ENCODE assay signal across 11 cellular contexts in genomic region chr20:34706022-34706875, GRCh38. TPM values are rescaled to one million over a fixed set of nuclear protein-coding genes. Genes with fewer than 3 reads are reported as not detected.
DNase-seq lines count a peak whose midpoint lies in the region; ATAC-seq and TF ChIP-seq lines count a peak whose summit lies in the region.
"Had no signal": no experiment of that assay in that cellular context is flagged by ENCODE, and none has a peak within 500 bp of the region (broad histone marks: within the 10 kb centered on the region; RNA-seq: fewer than 3 reads in every experiment).

No MANE protein-coding gene starts in this region.

- no peaks in the 10 kb centered on the region for H3K27me3 ChIP-seq in CD4-positive, alpha-beta T cell (ENCODE audit: control insufficient read depth, insufficient read depth, low read length)
- H3K27me3 ChIP-seq in layer of hippocampus (ENCODE audit: control insufficient read depth, insufficient read depth, low read length) (no peaks in the 10 kb centered on the region), sigmoid colon (no peaks in the 10 kb centered on the region)

- H3K36me3 ChIP-seq in sigmoid colon = no peaks in the 10 kb centered on the region

- no peaks in the 10 kb centered on the region for H3K9me3 ChIP-seq in CD4-positive, alpha-beta T cell (ENCODE audit: control insufficient read depth, low read length)
- H3K9me3 ChIP-seq in sigmoid colon = no peaks in the 10 kb centered on the region

- no peak for TF ChIP-seq CTCF in CD4-positive, alpha-beta T cell (IDR thresholded peaks at IDR 0.05)
- no peak for TF ChIP-seq CTCF in sigmoid colon (IDR thresholded peaks at IDR 0.05)

- POLR2A ChIA-PET in CD4-positive, alpha-beta T cell (lab: Charles Lee) = no interaction called here

- intact Hi-C loops in CD4-positive, alpha-beta T cell (cut with DNase I, micrococcal nuclease) = loop anchor here (2.0 to 10.0 kb wide), 4 partner anchors 149 to 591 kb away; partner anchors contain the start of genes AHCY (in 1 of the 2), DYNLRB1 (in 1 of the 2), EIF2S2 (in 1 of the 2) and MAP1LC3A (in 1 of the 2)
- intact Hi-C loops in activated T-helper 1 cell treated with anti-CD3 and anti-CD28 coated beads, Interleukin-12 subunit alpha, Interleukin-12 subunit beta, Interleukin-2, Interleukin-4 antibody, amounts not matched to agents 30 ng/mL and 10 ng/mL and 1 ng/mL, durations not matched to agents 14 hours and 24 hours and 36 hours (cut with micrococcal nuclease) = loop anchor here (5.0 to 10.0 kb wide), 3 partner anchors 344 to 711 kb away; partner anchors contain the start of genes ITCH, MMP24OS and RALY
- intact Hi-C loops in sigmoid colon (cut with DNase I) = loop anchor here (5.0 kb wide), 1 partner anchor 164 kb away; no protein-coding TSS in a partner anchor

- peaks cover 0 to 44% (median 36%) of the 10 kb centered on the region in 4 donors for H3K4me1 ChIP-seq in sigmoid colon

- WGBS in sigmoid colon, 2 donors = 60 to 86% methylated on average over 3 of the region's 3 CpGs

- DNase-seq in CD4-positive, alpha-beta T cell = no peak
- DNase-seq in activated T-helper 1 cell treated with anti-CD3 and anti-CD28 coated beads, Interleukin-12 subunit alpha, Interleukin-12 subunit beta, Interleukin-2, Interleukin-4 antibody, amounts not matched to agents 30 ng/mL and 10 ng/mL and 1 ng/mL, durations not matched to agents 14 hours and 24 hours and 36 hours (ENCODE audit: low spot score) = no peak
- DNase-seq in sigmoid colon (no peak), NCI-H1048 (lab: John Stamatoyannopoulos, UW) (no peak), NOMO-1 treated with dmso at 0.1 percent for 144 hours (lab: John Stamatoyannopoulos, UW; ENCODE audit: unreplicated experiment) (no peak), DMS53 (lab: John Stamatoyannopoulos, UW) (no peak)
- DNase-seq: NCI-H2081; stimulated activated naive CD4-positive, alpha-beta T cell had no signal

- no peak for ATAC-seq in CD4-positive, alpha-beta T cell (ENCODE audit: poor library complexity)
- no peak for ATAC-seq in GM21390 (IDR thresholded peaks at IDR 0.05; ENCODE audit: unreplicated experiment)

- H3K4me3 ChIP-seq in sigmoid colon = no peak overlapping the region

- H3K36me3 Mint-ChIP-seq in CD4-positive, alpha-beta T cell (ENCODE audit: low read depth) = peaks cover 27% of the 10 kb centered on the region
- peaks cover 1% of the 10 kb centered on the region for H3K36me3 Mint-ChIP-seq in activated T-helper 1 cell treated with anti-CD3 and anti-CD28 coated beads, Interleukin-12 subunit alpha, Interleukin-12 subunit beta, Interleukin-2, Interleukin-4 antibody, amounts not matched to agents 30 ng/mL and 10 ng/mL and 1 ng/mL, durations not matched to agents 14 hours and 24 hours and 36 hours (ENCODE audit: low read depth)

- peak overlapping the region; percentile 94 for H3K27ac Mint-ChIP-seq in CD4-positive, alpha-beta T cell
- no peak overlapping the region for H3K27ac Mint-ChIP-seq in activated T-helper 1 cell treated with anti-CD3 and anti-CD28 coated beads, Interleukin-12 subunit alpha, Interleukin-12 subunit beta, Interleukin-2, Interleukin-4 antibody, amounts not matched to agents 30 ng/mL and 10 ng/mL and 1 ng/mL, durations not matched to agents 14 hours and 24 hours and 36 hours

- H3K9me3 Mint-ChIP-seq in CD4-positive, alpha-beta T cell = no peaks in the 10 kb centered on the region
- no peaks in the 10 kb centered on the region for H3K9me3 Mint-ChIP-seq in activated T-helper 1 cell treated with anti-CD3 and anti-CD28 coated beads, Interleukin-12 subunit alpha, Interleukin-12 subunit beta, Interleukin-2, Interleukin-4 antibody, amounts not matched to agents 30 ng/mL and 10 ng/mL and 1 ng/mL, durations not matched to agents 14 hours and 24 hours and 36 hours
- H3K9me3 Mint-ChIP-seq: activated CD4-positive, alpha-beta T cell treated with anti-CD3 and anti-CD28 coated beads, Interleukin-2, amount 10 ng/mL, durations not matched to agents 7 days and 5 days had no signal

- peaks cover 49% of the 10 kb centered on the region for H3K4me1 Mint-ChIP-seq in CD4-positive, alpha-beta T cell (ENCODE audit: low read depth)
- peaks cover 59% of the 10 kb centered on the region for H3K4me1 Mint-ChIP-seq in activated T-helper 1 cell treated with anti-CD3 and anti-CD28 coated beads, Interleukin-12 subunit alpha, Interleukin-12 subunit beta, Interleukin-2, Interleukin-4 antibody, amounts not matched to agents 30 ng/mL and 10 ng/mL and 1 ng/mL, durations not matched to agents 14 hours and 24 hours and 36 hours (ENCODE audit: low read depth)

- peak overlapping the region; percentile 97 for H3K4me3 Mint-ChIP-seq in CD4-positive, alpha-beta T cell
- peak overlapping the region; percentile 7 for H3K4me3 Mint-ChIP-seq in activated T-helper 1 cell treated with anti-CD3 and anti-CD28 coated beads, Interleukin-12 subunit alpha, Interleukin-12 subunit beta, Interleukin-2, Interleukin-4 antibody, amounts not matched to agents 30 ng/mL and 10 ng/mL and 1 ng/mL, durations not matched to agents 14 hours and 24 hours and 36 hours

- no peak for TF ChIP-seq POLR2A in sigmoid colon (IDR thresholded peaks at IDR 0.05)

- CTCF ChIA-PET in CD4-positive, alpha-beta T cell (lab: Charles Lee) = interaction anchor here (0.5 to 1.3 kb wide), 2 partner anchors 169 to 390 kb away, joined by 3 read pairs; no protein-coding TSS in a partner anchor

- H3K27ac ChIP-seq in CD4-positive, alpha-beta T cell (ENCODE audit: low read depth, low read length) = no peak overlapping the region
- H3K27ac ChIP-seq in layer of hippocampus (ENCODE audit: low read depth, low read length) (peak overlapping the region; percentile 16), sigmoid colon (peak overlapping the region; percentile 99 to 100 (median 100))

- no peak for TF ChIP-seq EP300 in sigmoid colon (IDR thresholded peaks at IDR 0.05)

- H3K27me3 Mint-ChIP-seq in CD4-positive, alpha-beta T cell = peaks cover 13% of the 10 kb centered on the region
- peaks cover 22% of the 10 kb centered on the region for H3K27me3 Mint-ChIP-seq in activated T-helper 1 cell treated with anti-CD3 and anti-CD28 coated beads, Interleukin-12 subunit alpha, Interleukin-12 subunit beta, Interleukin-2, Interleukin-4 antibody, amounts not matched to agents 30 ng/mL and 10 ng/mL and 1 ng/mL, durations not matched to agents 14 hours and 24 hours and 36 hours (ENCODE audit: insufficient read depth)

RNA-seq across cellular contexts. Expression of gene TP53INP2, which starts 2.1 kb away (rescaled TPM):
- total RNA-seq in CD4-positive, alpha-beta T cell = 10 to 100 TPM; 65.8 to 72.7 TPM
- total RNA-seq in activated T-helper 1 cell treated with anti-CD3 and anti-CD28 coated beads, Interleukin-12 subunit alpha, Interleukin-12 subunit beta, Interleukin-2, Interleukin-4 antibody, amounts not matched to agents 30 ng/mL and 10 ng/mL and 1 ng/mL, durations not matched to agents 14 hours and 24 hours and 36 hours = 3.2 and 3.5 TPM in 2 replicates
- 10 to 100 TPM; 11.5 to 30.4 (median 28.4) TPM for total RNA-seq in sigmoid colon
- polyA plus RNA-seq in sigmoid colon = 100 to 1,000 TPM in 1 of 3 donors, 10 to 100 TPM in 2; 38.8 to 252 (median 43.8) TPM

RNA-seq across cellular contexts. Expression of gene PIGU, which starts 29.4 kb away (rescaled TPM):
- 1 to 10 TPM; 4.6 to 5.5 TPM for total RNA-seq in CD4-positive, alpha-beta T cell
- 24.8 and 25.9 TPM in 2 replicates for total RNA-seq in activated T-helper 1 cell treated with anti-CD3 and anti-CD28 coated beads, Interleukin-12 subunit alpha, Interleukin-12 subunit beta, Interleukin-2, Interleukin-4 antibody, amounts not matched to agents 30 ng/mL and 10 ng/mL and 1 ng/mL, durations not matched to agents 14 hours and 24 hours and 36 hours
- total RNA-seq in sigmoid colon = 10 to 100 TPM in 3 of 4 donors, 1 to 10 TPM in 1; 6.9 to 13.8 (median 11.9) TPM
- polyA plus RNA-seq in sigmoid colon = 10 to 100 TPM in 1 of 3 donors, 1 to 10 TPM in 2; 6.6 to 26.8 (median 8.6) TPM
